In genomic region chr17:31724026-31724425, GRCh38 we compare ENCODE assay signal across 17 cellular contexts.
DNase-seq lines count a peak whose midpoint lies in the region; ATAC-seq, FAIRE-seq and TF ChIP-seq lines count a peak whose summit lies in the region.
"Had no signal": no experiment of that assay in that cellular context is flagged by ENCODE, and none has a peak within 500 bp of the region (broad histone marks: within the 10 kb centered on the region; RNA-seq: fewer than 3 reads in every experiment).

No MANE protein-coding gene starts in this region.

- H3K4me1 Mint-ChIP-seq in progenitor cell of endocrine pancreas (ENCODE audit: low read depth), result no peaks in the 10 kb centered on the region
- H3K4me1 Mint-ChIP-seq: activated CD4-positive, alpha-beta T cell treated with anti-CD3 and anti-CD28 coated beads for 36 hours had no signal

- H3K9me3 Mint-ChIP-seq in progenitor cell of endocrine pancreas (ENCODE audit: low read depth), result no peaks in the 10 kb centered on the region

- FAIRE-seq in HTR-8/SVneo (lab: Jason Lieb, UNC), result peak; percentile 65
- FAIRE-seq: GM12891 had no signal

- H3K27me3 Mint-ChIP-seq in progenitor cell of endocrine pancreas, result peaks cover 13% of the 10 kb centered on the region

- DNase-seq in AG08396 (ENCODE audit: low spot score), result peak; percentile 55
- DNase-seq in HTR-8/SVneo (ENCODE audit: insufficient read length, low spot score), result peak; percentile 83
- peak; percentile 63 for DNase-seq in astrocyte of the hippocampus (ENCODE audit: low read depth, low spot score)
- no peak for DNase-seq in left lobe of liver (ENCODE audit: low spot score)
- no peak for DNase-seq in dedifferentiated amniotic fluid mesenchymal stem cell (ENCODE audit: extremely low spot score)
- no peak for DNase-seq in NCI-H2029 treated with DMSO at 0.1 percent for 48 hours (lab: John Stamatoyannopoulos, UW)
- DNase-seq in progenitor cell of endocrine pancreas (ENCODE audit: low spot score, unreplicated experiment), result no peak
- DNase-seq in AML-193 (lab: John Stamatoyannopoulos, UW), result no peak
- DNase-seq: activated CD4-positive, alpha-beta T cell treated with anti-CD3 and anti-CD28 coated beads for 36 hours; activated T-cell treated with anti-CD3 and anti-CD28 coated beads, Interleukin-2, amount 50 U/mL, for 1 hour; BE2C; DMS79 treated with DMSO at 0.1 percent for 48 hours; effector CD8-positive, alpha-beta T cell; NCI-H2081 treated with DMSO at 0.1 percent for 48 hours; nucleus accumbens; T-helper 1 cell had no signal

- peak; percentile 54 for ATAC-seq in left lobe of liver
- ATAC-seq: activated CD4-positive, alpha-beta T cell treated with anti-CD3 and anti-CD28 coated beads for 36 hours had no signal

- no peaks in the 10 kb centered on the region for H3K36me3 Mint-ChIP-seq in progenitor cell of endocrine pancreas (ENCODE audit: insufficient read depth)

- no peak overlapping the region for H3K4me3 Mint-ChIP-seq in progenitor cell of endocrine pancreas (ENCODE audit: low read depth)
- H3K4me3 Mint-ChIP-seq: activated CD4-positive, alpha-beta T cell treated with anti-CD3 and anti-CD28 coated beads for 36 hours had no signal

- H3K27ac Mint-ChIP-seq in progenitor cell of endocrine pancreas, result no peak overlapping the region
- H3K27ac Mint-ChIP-seq: activated CD4-positive, alpha-beta T cell treated with anti-CD3 and anti-CD28 coated beads for 36 hours had no signal

- TF ChIP-seq CTCF in progenitor cell of endocrine pancreas (IDR thresholded peaks at IDR 0.05; ENCODE audit: unreplicated experiment), result no peak

Comparison
In these comparisons a context has a peak if more than half of its experiments do, and no peak if none do; other contexts are left out.
1. DNase-seq: peak in AG08396 (single experiment), HTR-8/SVneo (single experiment) and astrocyte of the hippocampus (single experiment); none in left lobe of liver (single experiment), dedifferentiated amniotic fluid mesenchymal stem cell (single experiment), NCI-H2029 treated with DMSO at 0.1 percent for 48 hours (single experiment), progenitor cell of endocrine pancreas (single experiment) and AML-193 (0 of 2).